In genomic region chr2:112985090-112985489, GRCh38 we compare ENCODE assay signal across 21 cellular contexts. TPM values are rescaled to one million over a fixed set of nuclear protein-coding genes. Genes with fewer than 3 reads are reported as not detected.
DNase-seq lines count a peak whose midpoint lies in the region; ATAC-seq lines count a peak whose summit lies in the region.
"Had no signal": no experiment of that assay in that cellular context is flagged by ENCODE, and none has a peak within 500 bp of the region (broad histone marks: within the 10 kb centered on the region; RNA-seq: fewer than 3 reads in every experiment).

No MANE protein-coding gene starts in this region.

- ATAC-seq in stimulated activated memory B cell treated with anti-CD40 and anti-IgM and Interleukin-4, amounts not matched to agents 10 μg/mL and 1 μg/mL and 100 μg/mL, for 72 hours = peak; percentile 75
- ATAC-seq: A549, psoas muscle had no signal

- H3K9me3 Mint-ChIP-seq in activated CD4-positive, alpha-beta memory T cell treated with anti-CD3 and anti-CD28 coated beads for 36 hours = peaks cover 5% of the 10 kb centered on the region
- no peaks in the 10 kb centered on the region for H3K9me3 Mint-ChIP-seq in activated naive CD4-positive, alpha-beta T cell treated with anti-CD3 and anti-CD28 coated beads, Interleukin-2, amount 50 U/mL, for 24 hours
- peaks cover 5% of the 10 kb centered on the region for H3K9me3 Mint-ChIP-seq in stimulated activated memory B cell treated with anti-CD40 and anti-IgM and Interleukin-4, amounts not matched to agents 10 μg/mL and 1 μg/mL and 100 μg/mL, for 72 hours

- POLR2A ChIA-PET in activated CD4-positive, alpha-beta memory T cell treated with anti-CD3 and anti-CD28 coated beads for 36 hours (lab: Charles Lee) = interaction anchor here (0.9 kb wide), 1 partner anchor 189 kb away, joined by 3 read pairs; the partner anchor contains the start of gene PSD4

- no peaks in the 10 kb centered on the region for H3K27me3 Mint-ChIP-seq in activated CD4-positive, alpha-beta memory T cell treated with anti-CD3 and anti-CD28 coated beads for 36 hours
- H3K27me3 Mint-ChIP-seq in activated naive CD4-positive, alpha-beta T cell treated with anti-CD3 and anti-CD28 coated beads, Interleukin-2, amount 50 U/mL, for 24 hours = no peaks in the 10 kb centered on the region
- peaks cover 9% of the 10 kb centered on the region for H3K27me3 Mint-ChIP-seq in stimulated activated memory B cell treated with anti-CD40 and anti-IgM and Interleukin-4, amounts not matched to agents 10 μg/mL and 1 μg/mL and 100 μg/mL, for 72 hours

- H3K4me1 Mint-ChIP-seq in activated CD4-positive, alpha-beta memory T cell treated with anti-CD3 and anti-CD28 coated beads for 36 hours (ENCODE audit: low read depth) = peaks cover 20% of the 10 kb centered on the region
- H3K4me1 Mint-ChIP-seq in activated naive CD4-positive, alpha-beta T cell treated with anti-CD3 and anti-CD28 coated beads, Interleukin-2, amount 50 U/mL, for 24 hours = peaks cover 36% of the 10 kb centered on the region
- peaks cover 5% of the 10 kb centered on the region for H3K4me1 Mint-ChIP-seq in stimulated activated memory B cell treated with anti-CD40 and anti-IgM and Interleukin-4, amounts not matched to agents 10 μg/mL and 1 μg/mL and 100 μg/mL, for 72 hours
- H3K4me1 Mint-ChIP-seq: neural crest cell had no signal

- H3K4me3 Mint-ChIP-seq in activated CD4-positive, alpha-beta memory T cell treated with anti-CD3 and anti-CD28 coated beads for 36 hours = no peak overlapping the region
- H3K4me3 Mint-ChIP-seq in activated naive CD4-positive, alpha-beta T cell treated with anti-CD3 and anti-CD28 coated beads, Interleukin-2, amount 50 U/mL, for 24 hours = no peak overlapping the region
- H3K4me3 Mint-ChIP-seq in stimulated activated memory B cell treated with anti-CD40 and anti-IgM and Interleukin-4, amounts not matched to agents 10 μg/mL and 1 μg/mL and 100 μg/mL, for 72 hours = no peak overlapping the region
- H3K4me3 Mint-ChIP-seq: neural crest cell had no signal

- intact Hi-C loops in activated CD4-positive, alpha-beta memory T cell treated with anti-CD3 and anti-CD28 coated beads for 36 hours (cut with micrococcal nuclease) = no loop called here

- DNase-seq in activated T-cell treated with anti-CD3 and anti-CD28 coated beads for 1 hour (ENCODE audit: low read depth) (peak; percentile 3), activated T-cell treated with anti-CD3 and anti-CD28 coated beads for 4 hours (no peak), SIG-M5 (lab: John Stamatoyannopoulos, UW) (no peak), NCI-H1105 treated with DMSO at 0.1 percent for 48 hours (lab: John Stamatoyannopoulos, UW) (no peak), SIG-M5 treated with dmso at 0.1 percent for 504 hours (lab: John Stamatoyannopoulos, UW; ENCODE audit: unreplicated experiment) (no peak)
- DNase-seq in activated CD4-positive, alpha-beta memory T cell treated with anti-CD3 and anti-CD28 coated beads for 36 hours = peak; percentile 55
- DNase-seq: C1 segment of cervical spinal cord, head of caudate nucleus, islet precursor cell, NCI-H1105, NCI-H2171, OCI-M1, psoas muscle, SJCRH30, small intestine had no signal

- CTCF ChIA-PET in activated CD4-positive, alpha-beta memory T cell treated with anti-CD3 and anti-CD28 coated beads for 36 hours (lab: Charles Lee) = interaction anchor here (1.2 kb wide), 1 partner anchor 43 kb away, joined by 3 read pairs; no protein-coding TSS in a partner anchor

- peaks cover 6% of the 10 kb centered on the region for H3K36me3 Mint-ChIP-seq in activated CD4-positive, alpha-beta memory T cell treated with anti-CD3 and anti-CD28 coated beads for 36 hours
- H3K36me3 Mint-ChIP-seq in activated naive CD4-positive, alpha-beta T cell treated with anti-CD3 and anti-CD28 coated beads, Interleukin-2, amount 50 U/mL, for 24 hours = peaks cover 4% of the 10 kb centered on the region
- H3K36me3 Mint-ChIP-seq in stimulated activated memory B cell treated with anti-CD40 and anti-IgM and Interleukin-4, amounts not matched to agents 10 μg/mL and 1 μg/mL and 100 μg/mL, for 72 hours = no peaks in the 10 kb centered on the region

- no peak overlapping the region for H3K27ac Mint-ChIP-seq in activated CD4-positive, alpha-beta memory T cell treated with anti-CD3 and anti-CD28 coated beads for 36 hours
- H3K27ac Mint-ChIP-seq in activated naive CD4-positive, alpha-beta T cell treated with anti-CD3 and anti-CD28 coated beads, Interleukin-2, amount 50 U/mL, for 24 hours = peak overlapping the region; percentile 93
- no peak overlapping the region for H3K27ac Mint-ChIP-seq in stimulated activated memory B cell treated with anti-CD40 and anti-IgM and Interleukin-4, amounts not matched to agents 10 μg/mL and 1 μg/mL and 100 μg/mL, for 72 hours

RNA-seq across cellular contexts. Expression of gene IL36G, which starts 7.3 kb away (rescaled TPM):
- total RNA-seq in activated CD4-positive, alpha-beta memory T cell treated with anti-CD3 and anti-CD28 coated beads for 36 hours = not detected
- total RNA-seq: neural crest cell, psoas muscle, SJCRH30, vagina had no signal

RNA-seq across cellular contexts. Expression of gene IL36A, which starts 20.2 kb away (rescaled TPM):
- not detected for total RNA-seq in activated CD4-positive, alpha-beta memory T cell treated with anti-CD3 and anti-CD28 coated beads for 36 hours
- total RNA-seq: Daoy, neural crest cell, psoas muscle, SJCRH30 had no signal

Comparison
In these comparisons a context has a peak if more than half of its experiments do, and no peak if none do; other contexts are left out.
1. DNase-seq: peak in activated T-cell treated with anti-CD3 and anti-CD28 coated beads for 1 hour (single experiment) and activated CD4-positive, alpha-beta memory T cell treated with anti-CD3 and anti-CD28 coated beads for 36 hours (single experiment); none in activated T-cell treated with anti-CD3 and anti-CD28 coated beads for 4 hours (single experiment), SIG-M5 (single experiment), NCI-H1105 treated with DMSO at 0.1 percent for 48 hours (single experiment) and SIG-M5 treated with dmso at 0.1 percent for 504 hours (single experiment).